ENCODE assay signal across 29 cellular contexts in the genomic region with DNA sequence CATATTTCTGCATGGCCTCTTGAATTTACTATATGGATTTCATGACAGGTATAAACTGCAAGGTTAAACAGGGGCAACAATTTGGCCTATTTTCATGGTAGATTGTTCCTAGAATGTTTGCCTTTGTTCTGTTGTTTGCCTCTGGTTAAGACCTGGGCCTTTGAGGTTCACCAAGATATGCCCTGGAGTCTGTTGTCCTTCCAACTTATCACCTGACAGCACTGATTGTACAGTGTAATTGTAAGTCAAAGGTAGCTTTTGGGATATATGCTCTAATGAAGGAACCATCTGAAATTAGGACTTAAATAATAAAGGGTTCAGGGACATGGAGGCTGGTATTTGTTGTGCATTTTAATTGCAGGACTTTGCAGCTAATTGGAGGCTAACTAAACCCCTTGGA.
"Had no signal": no experiment of that assay in that cellular context is flagged by ENCODE, and none has a peak within 500 bp of the region (broad histone marks: within the 10 kb centered on the region; RNA-seq: fewer than 3 reads in every experiment).

No MANE protein-coding gene starts in this region.

- H3K27ac ChIP-seq: ascending aorta, KMS-11, Peyer's patch, RWPE1 had no signal

- H3K27ac Mint-ChIP-seq: activated B cell treated with CpG ODN at 0.5 μM for 24 hours; activated CD4-positive, alpha-beta T cell treated with anti-CD3 and anti-CD28 coated beads, Interleukin-2, amount 10 ng/mL, durations not matched to agents 24 days and 14 days; activated CD8-positive, alpha-beta memory T cell treated with anti-CD3 and anti-CD28 coated beads, Interleukin-2, amount 10 ng/mL, durations not matched to agents 7 days and 5 days; activated naive CD4-positive, alpha-beta T cell treated with anti-CD3 and anti-CD28 coated beads, Interleukin-2, amount 50 U/mL, for 72 hours; activated naive CD8-positive, alpha-beta T cell treated with anti-CD3 and anti-CD28 coated beads, Interleukin-2, amount 50 U/mL, for 24 hours; activated T-cell treated with anti-CD3 and anti-CD28 coated beads, Interleukin-2, amount 50 U/mL, for 24 hours; activated T-helper 1 cell treated with anti-CD3 and anti-CD28 coated beads, Interleukin-12 subunit alpha, Interleukin-12 subunit beta, Interleukin-2, Interleukin-4 antibody, amounts not matched to agents 30 ng/mL and 10 ng/mL and 1 ng/mL, durations not matched to agents 14 hours and 24 hours and 36 hours; brain; IgD-negative memory B cell; T-helper 17 cell had no signal

- H3K9me3 Mint-ChIP-seq: activated B cell treated with CpG ODN at 0.5 μM for 24 hours, brain had no signal

- H3K27me3 Mint-ChIP-seq: activated B cell treated with CpG ODN at 0.5 μM for 24 hours; activated CD4-positive, alpha-beta T cell treated with anti-CD3 and anti-CD28 coated beads, Interleukin-2, amount 10 ng/mL, durations not matched to agents 24 days and 14 days; activated CD8-positive, alpha-beta memory T cell treated with anti-CD3 and anti-CD28 coated beads, Interleukin-2, amount 10 ng/mL, durations not matched to agents 7 days and 5 days; activated naive CD8-positive, alpha-beta T cell treated with anti-CD3 and anti-CD28 coated beads, Interleukin-2, amount 50 U/mL, for 24 hours; activated T-cell treated with anti-CD3 and anti-CD28 coated beads, Interleukin-2, amount 50 U/mL, for 24 hours; central memory CD8-positive, alpha-beta T cell; IgD-negative memory B cell; T-helper 17 cell had no signal

- H3K9me3 ChIP-seq: ascending aorta, Peyer's patch had no signal

- H3K4me3 Mint-ChIP-seq: activated B cell treated with CpG ODN at 0.5 μM for 24 hours; activated CD4-positive, alpha-beta T cell treated with anti-CD3 and anti-CD28 coated beads, Interleukin-2, amount 10 ng/mL, durations not matched to agents 24 days and 14 days; activated CD8-positive, alpha-beta memory T cell treated with anti-CD3 and anti-CD28 coated beads, Interleukin-2, amount 10 ng/mL, durations not matched to agents 7 days and 5 days; activated naive CD8-positive, alpha-beta T cell treated with anti-CD3 and anti-CD28 coated beads, Interleukin-2, amount 50 U/mL, for 24 hours; activated T-cell treated with anti-CD3 and anti-CD28 coated beads, Interleukin-2, amount 50 U/mL, for 24 hours; activated T-helper 1 cell treated with anti-CD3 and anti-CD28 coated beads, Interleukin-12 subunit alpha, Interleukin-12 subunit beta, Interleukin-2, Interleukin-4 antibody, amounts not matched to agents 30 ng/mL and 10 ng/mL and 1 ng/mL, durations not matched to agents 14 hours and 24 hours and 36 hours; brain; central memory CD8-positive, alpha-beta T cell; IgD-negative memory B cell; T-helper 17 cell had no signal

- H3K27me3 ChIP-seq: ascending aorta, Peyer's patch had no signal

- ATAC-seq: activated CD8-positive, alpha-beta memory T cell treated with anti-CD3 and anti-CD28 coated beads, Interleukin-2, amount 10 ng/mL, durations not matched to agents 7 days and 5 days; activated naive CD4-positive, alpha-beta T cell treated with anti-CD3 and anti-CD28 coated beads, Interleukin-2, amount 50 U/mL, for 72 hours; activated naive CD8-positive, alpha-beta T cell treated with anti-CD3 and anti-CD28 coated beads, Interleukin-2, amount 50 U/mL, for 24 hours; T-helper 17 cell had no signal

- H3K4me3 ChIP-seq: ascending aorta, Peyer's patch had no signal

- H3K4me1 Mint-ChIP-seq: activated B cell treated with CpG ODN at 0.5 μM for 24 hours; activated CD4-positive, alpha-beta T cell treated with anti-CD3 and anti-CD28 coated beads, Interleukin-2, amount 10 ng/mL, durations not matched to agents 24 days and 14 days; activated CD8-positive, alpha-beta memory T cell treated with anti-CD3 and anti-CD28 coated beads, Interleukin-2, amount 10 ng/mL, durations not matched to agents 7 days and 5 days; activated naive CD8-positive, alpha-beta T cell treated with anti-CD3 and anti-CD28 coated beads, Interleukin-2, amount 50 U/mL, for 24 hours; central memory CD8-positive, alpha-beta T cell; IgD-negative memory B cell; T-helper 17 cell had no signal

- DNase-seq: activated B cell treated with CpG ODN at 0.5 μM for 24 hours; activated CD4-positive, alpha-beta T cell treated with anti-CD3 and anti-CD28 coated beads for 1 hour; activated CD4-positive, alpha-beta T cell treated with anti-CD3 and anti-CD28 coated beads, Interleukin-2, amount 10 ng/mL, durations not matched to agents 24 days and 14 days; activated CD4-positive, alpha-beta T cell treated with anti-CD3 and anti-CD28 coated beads, Interleukin-2, amount 50 U/mL, for 48 hours; activated CD8-positive, alpha-beta memory T cell treated with anti-CD3 and anti-CD28 coated beads, Interleukin-2, amount 10 ng/mL, durations not matched to agents 7 days and 5 days; activated effector memory CD4-positive, alpha-beta T cell treated with Interleukin-2 at 50 U/mL for 16 hours; activated naive CD4-positive, alpha-beta T cell; activated naive CD8-positive, alpha-beta T cell treated with anti-CD3 and anti-CD28 coated beads, Interleukin-2, amount 50 U/mL, for 24 hours; activated T-cell treated with anti-CD3 and anti-CD28 coated beads, Interleukin-2, amount 50 U/mL, for 24 hours; amniotic stem cell; NCI-H1092; NCI-H1436 treated with DMSO at 0.1 percent for 48 hours; NCI-H2029; NCI-H510A treated with DMSO at 0.1 percent for 48 hours; NCI-H774; NK-92 treated with Interleukin-12 subunit alpha and Interleukin-12 subunit beta, amount 100 ng/mL, for 24 hours; OCI-M1; Peyer's patch; SHP77 treated with DMSO at 0.1 percent for 48 hours; T-helper 17 cell; T-helper 9 cell had no signal

- H3K4me1 ChIP-seq: ascending aorta, Peyer's patch had no signal

- H3K36me3 ChIP-seq: ascending aorta, Peyer's patch had no signal

- H3K36me3 Mint-ChIP-seq: activated CD8-positive, alpha-beta memory T cell treated with anti-CD3 and anti-CD28 coated beads, Interleukin-2, amount 10 ng/mL, durations not matched to agents 7 days and 5 days; activated naive CD4-positive, alpha-beta T cell treated with anti-CD3 and anti-CD28 coated beads, Interleukin-2, amount 50 U/mL, for 72 hours; brain; IgD-negative memory B cell had no signal
